ENCODE assay signal across 23 cellular contexts in genomic region chr1:89990976-89991831, GRCh38. TPM values are rescaled to one million over a fixed set of nuclear protein-coding genes. Genes with fewer than 3 reads are reported as not detected.
DNase-seq lines count a peak whose midpoint lies in the region; ATAC-seq, FAIRE-seq and TF ChIP-seq lines count a peak whose summit lies in the region.
"Had no signal": no experiment of that assay in that cellular context is flagged by ENCODE, and none has a peak within 500 bp of the region (broad histone marks: within the 10 kb centered on the region; RNA-seq: fewer than 3 reads in every experiment).

No MANE protein-coding gene starts in this region.

- CTCF ChIA-PET in MCF 10A (lab: Yijun Ruan, JAX): interaction anchor here (0.6 to 5.2 kb wide), 8 partner anchors 85 to 358 kb away, joined by 3 to 39 read pairs (median 7); partner anchors contain the start of gene LRRC8C

- no peak for FAIRE-seq in pancreas (lab: Jason Lieb, UNC)

- no peaks in the 10 kb centered on the region for H3K9me3 Mint-ChIP-seq in MCF 10A (ENCODE audit: unreplicated experiment)
- H3K9me3 Mint-ChIP-seq: activated CD4-positive, alpha-beta T cell treated with anti-CD3 and anti-CD28 coated beads, Interleukin-2, amount 10 ng/mL, durations not matched to agents 7 days and 5 days; activated naive CD4-positive, alpha-beta T cell treated with anti-CD3 and anti-CD28 coated beads, Interleukin-2, amount 50 U/mL, for 24 hours; activated T-cell treated with anti-CD3 and anti-CD28 coated beads, Interleukin-2, amount 50 U/mL, for 24 hours; brain; CD4-positive, alpha-beta memory T cell had no signal

- BruUV-seq in MCF 10A (replicated peaks; lab: Mats Ljungman, UMichigan): no TSS peak

- H4K20me1 ChIP-seq in hepatocyte (ENCODE audit: insufficient read depth, poor library complexity, severe bottlenecking): peaks cover 5% of the 10 kb centered on the region

- TF ChIP-seq CTCF in MCF 10A (IDR thresholded peaks at IDR 0.05; ENCODE audit: unreplicated experiment) (no peak), breast epithelium (IDR thresholded peaks at IDR 0.05) (no peak), Peyer's patch (IDR thresholded peaks at IDR 0.05) (no peak), hepatocyte (IDR thresholded peaks at IDR 0.05; ENCODE audit: poor library complexity) (no peak), pancreas (IDR thresholded peaks at IDR 0.05) (no peak)

- POLR2A ChIA-PET in MCF 10A (lab: Yijun Ruan, JAX): interaction anchor here (0.7 to 3.0 kb wide), 19 partner anchors 12 to 187 kb away, joined by 3 to 11 read pairs (median 4); partner anchors contain the start of gene LRRC8D

- intact Hi-C loops in MCF 10A (cut with micrococcal nuclease): no loop called here
- intact Hi-C loops in breast epithelium (cut with DNase I; ENCODE audit: low total_unique reads): loop anchor here (5.0 kb wide), 1 partner anchor 184 kb away; no protein-coding TSS in a partner anchor
- intact Hi-C loops in pancreas (cut with DNase I): no loop called here

- H3K4me3 ChIP-seq in breast epithelium (no peak overlapping the region), Peyer's patch (no peak overlapping the region), hepatocyte (no peak overlapping the region), pancreas (no peak overlapping the region)
- H3K4me3 ChIP-seq: ovary, upper lobe of right lung had no signal

- H3K79me2 ChIP-seq in hepatocyte: peaks cover 10% of the 10 kb centered on the region

- H3K27ac Mint-ChIP-seq in MCF 10A (ENCODE audit: low read depth, unreplicated experiment): peak overlapping the region; percentile 13
- H3K27ac Mint-ChIP-seq: activated CD4-positive, alpha-beta T cell treated with anti-CD3 and anti-CD28 coated beads, Interleukin-2, amount 10 ng/mL, durations not matched to agents 7 days and 5 days; activated naive CD4-positive, alpha-beta T cell treated with anti-CD3 and anti-CD28 coated beads, Interleukin-2, amount 50 U/mL, for 24 hours; activated T-cell treated with anti-CD3 and anti-CD28 coated beads, Interleukin-2, amount 50 U/mL, for 24 hours; CD4-positive, alpha-beta memory T cell had no signal

- no peak overlapping the region for H3K4me2 ChIP-seq in hepatocyte

- H3K9me3 ChIP-seq in breast epithelium (no peaks in the 10 kb centered on the region), Peyer's patch (no peaks in the 10 kb centered on the region), hepatocyte (ENCODE audit: low read depth) (no peaks in the 10 kb centered on the region), pancreas (no peaks in the 10 kb centered on the region)
- H3K9me3 ChIP-seq: ovary, upper lobe of right lung had no signal

- no peak overlapping the region for H3K4me3 Mint-ChIP-seq in MCF 10A (ENCODE audit: unreplicated experiment)
- H3K4me3 Mint-ChIP-seq: activated CD4-positive, alpha-beta T cell treated with anti-CD3 and anti-CD28 coated beads, Interleukin-2, amount 10 ng/mL, durations not matched to agents 7 days and 5 days; activated naive CD4-positive, alpha-beta T cell treated with anti-CD3 and anti-CD28 coated beads, Interleukin-2, amount 50 U/mL, for 24 hours; activated T-cell treated with anti-CD3 and anti-CD28 coated beads, Interleukin-2, amount 50 U/mL, for 24 hours had no signal

- DNase-seq in MCF 10A (ENCODE audit: unreplicated experiment): no peak
- DNase-seq in breast epithelium (ENCODE audit: low spot score in 2 of 2): no peak
- no peak for DNase-seq in Peyer's patch
- no peak for DNase-seq in hepatocyte (ENCODE audit: low spot score)
- no peak for DNase-seq in pancreas
- DNase-seq in kidney tubule cell (ENCODE audit: low spot score): no peak
- DNase-seq: ACHN; activated CD4-positive, alpha-beta T cell treated with anti-CD3 and anti-CD28 coated beads, Interleukin-2, amount 10 ng/mL, durations not matched to agents 7 days and 5 days; activated T-cell treated with anti-CD3 and anti-CD28 coated beads, Interleukin-2, amount 50 U/mL, for 24 hours; CD4-positive, alpha-beta memory T cell; effector CD4-positive, alpha-beta T cell; EL; Kasumi-1; NCI-H1417; OCI-M1; ovary; stimulated activated naive CD4-positive, alpha-beta T cell; upper lobe of right lung had no signal

- no peaks in the 10 kb centered on the region for H3K27me3 Mint-ChIP-seq in MCF 10A (ENCODE audit: insufficient read depth, unreplicated experiment)
- H3K27me3 Mint-ChIP-seq: activated naive CD4-positive, alpha-beta T cell treated with anti-CD3 and anti-CD28 coated beads, Interleukin-2, amount 50 U/mL, for 24 hours; activated T-cell treated with anti-CD3 and anti-CD28 coated beads, Interleukin-2, amount 50 U/mL, for 24 hours; CD4-positive, alpha-beta memory T cell had no signal

- H3K36me3 Mint-ChIP-seq in MCF 10A (ENCODE audit: insufficient read depth, unreplicated experiment): no peaks in the 10 kb centered on the region
- H3K36me3 Mint-ChIP-seq: activated naive CD4-positive, alpha-beta T cell treated with anti-CD3 and anti-CD28 coated beads, Interleukin-2, amount 50 U/mL, for 24 hours; brain had no signal

- ATAC-seq in HG02642 (IDR thresholded peaks at IDR 0.05; ENCODE audit: poor library complexity, unreplicated experiment) (no peak), pancreas (no peak), HG03460 (IDR thresholded peaks at IDR 0.05; ENCODE audit: unreplicated experiment) (no peak)
- ATAC-seq: left lobe of liver, upper lobe of right lung had no signal

- no peak overlapping the region for H3K27ac ChIP-seq in breast epithelium
- H3K27ac ChIP-seq in Peyer's patch: peak overlapping the region in 3 of 4 donors; percentile 63 to 86 (median 82)
- peak overlapping the region; percentile 71 for H3K27ac ChIP-seq in hepatocyte
- H3K27ac ChIP-seq in pancreas: no peak overlapping the region
- H3K27ac ChIP-seq: ovary, upper lobe of right lung had no signal

- no peaks in the 10 kb centered on the region for H3K36me3 ChIP-seq in breast epithelium
- no peaks in the 10 kb centered on the region for H3K36me3 ChIP-seq in Peyer's patch
- no peaks in the 10 kb centered on the region for H3K36me3 ChIP-seq in hepatocyte (replicated peaks; ENCODE audit: insufficient read depth, low read depth)
- no peaks in the 10 kb centered on the region for H3K36me3 ChIP-seq in pancreas
- H3K36me3 ChIP-seq: ovary, upper lobe of right lung had no signal

- H2AFZ ChIP-seq in hepatocyte: no peak overlapping the region

- H3K4me1 Mint-ChIP-seq in MCF 10A (ENCODE audit: insufficient read depth, unreplicated experiment): peaks cover 12% of the 10 kb centered on the region

- H3K4me1 ChIP-seq in breast epithelium (no peaks in the 10 kb centered on the region), Peyer's patch (peaks cover 0 to 8% (median 2%) of the 10 kb centered on the region in 4 donors), hepatocyte (ENCODE audit: insufficient read depth) (peaks cover 10% of the 10 kb centered on the region), pancreas (peaks cover 0 to 3% (median 0%) of the 10 kb centered on the region in 3 donors)
- H3K4me1 ChIP-seq: upper lobe of right lung had no signal

- H3K9me2 ChIP-seq in hepatocyte (replicated peaks; ENCODE audit: insufficient read depth): no peaks in the 10 kb centered on the region

- 66% methylated on average over 8 of the region's 8 CpGs for WGBS in hepatocyte (ENCODE audit: low lambda C conversion rate, missing lambda C conversion rate)
- 81 to 84% methylated on average over 8 of the region's 8 CpGs for WGBS in pancreas, 2 donors

- no peaks in the 10 kb centered on the region for H3K27me3 ChIP-seq in breast epithelium
- H3K27me3 ChIP-seq in Peyer's patch: no peaks in the 10 kb centered on the region
- no peaks in the 10 kb centered on the region for H3K27me3 ChIP-seq in hepatocyte
- no peaks in the 10 kb centered on the region for H3K27me3 ChIP-seq in pancreas
- H3K27me3 ChIP-seq: ovary, upper lobe of right lung had no signal

- TF ChIP-seq POLR2A in breast epithelium (IDR thresholded peaks at IDR 0.05) (no peak), Peyer's patch (IDR thresholded peaks at IDR 0.05) (no peak)

RNA-seq across cellular contexts. Expression of gene ZNF326, which starts 3.7 kb away (rescaled TPM):
- 28.9 and 32.9 TPM in 2 replicates for total RNA-seq in MCF 10A (2022)
- total RNA-seq in breast epithelium: 10 to 100 TPM; 21.9 to 31.3 (median 23.6) TPM
- 10 to 100 TPM; 22.3 to 49.9 (median 47.1) TPM for total RNA-seq in Peyer's patch
- total RNA-seq in hepatocyte: 24.1 and 25.7 TPM in 2 replicates
- 16.1 and 18.3 TPM in 2 replicates for polyA plus RNA-seq in hepatocyte
- total RNA-seq in pancreas: 10 to 100 TPM in 5 of 6 donors, 1 to 10 TPM in 1; 9.6 to 14.8 (median 10.8) TPM
- 10 to 100 TPM in 1 of 2 donors, 1 to 10 TPM in 1; 8.8 to 10.4 TPM for polyA plus RNA-seq in pancreas

Comparison
In these comparisons a context has a peak if more than half of its experiments do, and no peak if none do; other contexts are left out.
1. H3K27ac ChIP-seq: peak in Peyer's patch (3 of 4) and hepatocyte (single experiment); none in breast epithelium (0 of 2) and pancreas (0 of 4).